Comparison of ENCODE assay signal across 21 cellular contexts in the genomic region with DNA sequence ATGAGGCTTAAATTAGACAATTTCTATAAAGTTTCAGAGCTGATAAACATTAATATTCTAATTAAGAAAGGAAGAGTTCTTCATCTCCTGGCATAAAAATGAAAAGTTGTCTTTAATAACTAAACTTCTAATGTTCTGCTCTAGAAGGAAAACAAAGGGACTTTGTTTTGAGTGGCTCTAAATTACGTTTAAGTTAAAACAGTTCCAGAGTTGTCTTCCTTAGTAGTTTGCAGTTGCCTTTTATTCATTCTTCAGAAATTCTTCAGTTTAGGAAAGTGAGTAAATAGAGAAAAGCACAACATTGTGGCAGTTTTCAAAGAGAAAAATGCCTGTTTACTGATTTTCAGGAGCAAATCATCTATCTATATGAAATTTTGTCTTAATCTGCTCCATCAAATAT.
"Had no signal": no experiment of that assay in that cellular context is flagged by ENCODE, and none has a peak within 500 bp of the region (broad histone marks: within the 10 kb centered on the region; RNA-seq: fewer than 3 reads in every experiment).

No MANE protein-coding gene starts in this region.

- H3K4me1 ChIP-seq: esophagus squamous epithelium, left ventricle myocardium inferior, lower lobe of right lung, right atrium auricular region, sigmoid colon, suprapubic skin, thyroid gland had no signal

- H3K27ac ChIP-seq: esophagus squamous epithelium, left ventricle myocardium inferior, lower lobe of right lung, ovary, right atrium auricular region, suprapubic skin, thyroid gland, upper lobe of left lung, vagina had no signal

- ATAC-seq: effector memory CD8-positive, alpha-beta T cell; left cardiac atrium; lower lobe of right lung; natural killer cell had no signal

- H3K36me3 ChIP-seq: ovary had no signal

- H3K27ac Mint-ChIP-seq: effector memory CD8-positive, alpha-beta T cell; mesothelial cell of epicardium; natural killer cell had no signal

- H3K9me3 Mint-ChIP-seq: effector memory CD8-positive, alpha-beta T cell; memory B cell; mesothelial cell of epicardium; natural killer cell; neural crest cell had no signal

- DNase-seq: effector memory CD8-positive, alpha-beta T cell; esophagus squamous epithelium; foreskin fibroblast; kidney; left cardiac atrium; left ventricle myocardium inferior; lower lobe of right lung; natural killer cell; ovary; sigmoid colon; stimulated activated CD4-positive, alpha-beta T cell treated with anti-CD3 and anti-CD28 coated beads, Interleukin-2, amount 100 ng/mL, for 48 hours; stimulated activated naive CD4-positive, alpha-beta T cell treated with Interleukin-2 at 50 U/mL for 16 hours; thyroid gland; upper lobe of left lung had no signal

- H3K4me3 ChIP-seq: esophagus squamous epithelium, left ventricle myocardium inferior, lower lobe of right lung, ovary, right atrium auricular region, sigmoid colon, skin epidermis, suprapubic skin, thyroid gland, upper lobe of left lung, vagina had no signal

- H3K4me1 Mint-ChIP-seq: natural killer cell had no signal

- H3K4me3 Mint-ChIP-seq: effector memory CD8-positive, alpha-beta T cell; memory B cell; mesothelial cell of epicardium; natural killer cell; neural crest cell had no signal

- H3K27me3 Mint-ChIP-seq: effector memory CD8-positive, alpha-beta T cell; memory B cell had no signal

- H3K9me3 ChIP-seq: esophagus squamous epithelium, left ventricle myocardium inferior, lower lobe of right lung, ovary, right atrium auricular region, sigmoid colon, suprapubic skin, thyroid gland, upper lobe of left lung, vagina had no signal

- H3K27me3 ChIP-seq: esophagus squamous epithelium, ovary, right atrium auricular region, sigmoid colon, suprapubic skin, thyroid gland, upper lobe of left lung, vagina had no signal

- FAIRE-seq: kidney had no signal
